Comparison of ENCODE assay signal across 9 cellular contexts in genomic region chr11:18394928-18395734, GRCh38. TPM values are rescaled to one million over a fixed set of nuclear protein-coding genes. Genes with fewer than 3 reads are reported as not detected.
DNase-seq lines count a peak whose midpoint lies in the region; ATAC-seq and TF ChIP-seq lines count a peak whose summit lies in the region.
"Had no signal": no experiment of that assay in that cellular context is flagged by ENCODE, and none has a peak within 500 bp of the region (broad histone marks: within the 10 kb centered on the region; RNA-seq: fewer than 3 reads in every experiment).

No MANE protein-coding gene starts in this region.

- DNase-seq in Daoy (ENCODE audit: low read depth): peak; percentile 20
- peak; percentile 8 for DNase-seq in NCI-H345 treated with DMSO at 0.1 percent for 48 hours (lab: John Stamatoyannopoulos, UW; ENCODE audit: unreplicated experiment)
- peak; percentile 52 for DNase-seq in left ventricle myocardium superior
- peak; percentile 10 for DNase-seq in prostate gland (ENCODE audit: low spot score)
- no peak for DNase-seq in GM10266 (ENCODE audit: extremely low spot score)

- H3K27ac ChIP-seq in prostate gland: peak overlapping the region; percentile 86 to 92

- peaks cover 16% of the 10 kb centered on the region for H3K36me3 Mint-ChIP-seq in activated naive CD8-positive, alpha-beta T cell

- peak overlapping the region; percentile 49 to 79 for H3K4me3 ChIP-seq in prostate gland

- TF ChIP-seq CTCF in prostate gland (IDR thresholded peaks at IDR 0.05) (no peak), GM10266 (IDR thresholded peaks at IDR 0.05; ENCODE audit: control insufficient read depth, insufficient read depth, low read depth, missing control alignments) (no peak)

- TF ChIP-seq POLR2A in prostate gland (IDR thresholded peaks at IDR 0.05) (no peak), GM18505 (IDR thresholded peaks at IDR 0.05; ENCODE audit: borderline replicate concordance, extremely low read depth, insufficient read depth, insufficient read length) (no peak)

- no peaks in the 10 kb centered on the region for H3K9me3 ChIP-seq in prostate gland

- ATAC-seq in left ventricle myocardium superior (peak; percentile 6), GM18505 (IDR thresholded peaks at IDR 0.05; ENCODE audit: unreplicated experiment) (no peak), GM21723 (IDR thresholded peaks at IDR 0.05; ENCODE audit: unreplicated experiment) (no peak)

- peaks cover 0 to 8% of the 10 kb centered on the region in 2 donors for H3K36me3 ChIP-seq in prostate gland

- H3K27ac Mint-ChIP-seq in activated naive CD8-positive, alpha-beta T cell: peak overlapping the region; percentile 98

- H3K9me3 Mint-ChIP-seq in activated naive CD8-positive, alpha-beta T cell (ENCODE audit: low read depth): no peaks in the 10 kb centered on the region

- peaks cover 45% of the 10 kb centered on the region for H3K4me1 Mint-ChIP-seq in activated naive CD8-positive, alpha-beta T cell (ENCODE audit: low read depth)

- no peaks in the 10 kb centered on the region for H3K27me3 Mint-ChIP-seq in activated naive CD8-positive, alpha-beta T cell

- no peaks in the 10 kb centered on the region for H3K27me3 ChIP-seq in prostate gland (replicated peaks; ENCODE audit: insufficient read depth)

- H3K4me1 ChIP-seq in prostate gland (replicated peaks): peaks cover 3% of the 10 kb centered on the region

- intact Hi-C loops in left ventricle myocardium superior (cut with micrococcal nuclease): loop anchor here (10.0 kb wide), 1 partner anchor 70 kb away; the partner anchor contains the start of genes GTF2H1 and HPS5
- intact Hi-C loops in prostate gland (cut with DNase I): loop anchor here (2.0 to 5.0 kb wide), 2 partner anchors 72 to 132 kb away; partner anchors contain the start of genes GTF2H1, HPS5 and TSG101

- peak overlapping the region; percentile 96 for H3K4me3 Mint-ChIP-seq in activated naive CD8-positive, alpha-beta T cell

- WGBS in prostate gland: under 1% methylated on average over 22 of the region's 36 CpGs

RNA-seq across cellular contexts. Expression of gene LDHA, which starts 0.8 kb away (rescaled TPM):
- total RNA-seq in Daoy (2014; rRNA removed; shearing (Covaris generic)): 452 and 487 TPM in 2 replicates
- total RNA-seq in left ventricle myocardium superior (332 TPM), prostate gland (100 to 1,000 TPM; 182 to 192 TPM)

RNA-seq across cellular contexts. Expression of gene LDHC, which starts 17.0 kb away (rescaled TPM):
- not detected in 2 replicates for total RNA-seq in Daoy (2014; rRNA removed; shearing (Covaris generic))
- total RNA-seq in left ventricle myocardium superior (not detected), prostate gland (10 to 100 TPM in 1 of 2 donors, not detected in 1; 34.5 TPM)
- total RNA-seq: RPMI7951 had no signal
